In genomic region chr11:124644426-124645280, GRCh38 we compare ENCODE assay signal across 8 cellular contexts. TPM values are rescaled to one million over a fixed set of nuclear protein-coding genes. Genes with fewer than 3 reads are reported as not detected.
DNase-seq lines count a peak whose midpoint lies in the region; ATAC-seq, FAIRE-seq and TF ChIP-seq lines count a peak whose summit lies in the region.

No MANE protein-coding gene starts in this region.

- WGBS in A549 (ENCODE audit: missing lambda C conversion rate), result 29% methylated on average over 16 of the region's 16 CpGs
- 19 to 27% methylated on average over 16 of the region's 16 CpGs for WGBS in esophagus squamous epithelium, 2 donors

- DNase-seq in A549 (ENCODE audit: low read depth in 1 of 2, low spot score in 1 of 2), result peak; percentile 51 to 68
- peak; percentile 90 for DNase-seq in GF-D8 (lab: John Stamatoyannopoulos, UW)
- peak; percentile 26 for DNase-seq in NCI-H2171 (lab: John Stamatoyannopoulos, UW)
- DNase-seq in esophagus squamous epithelium (lab: John Stamatoyannopoulos, UW), result no peak
- DNase-seq in naive B cell, result peak; percentile 35
- DNase-seq in stimulated activated effector memory CD8-positive, alpha-beta T cell treated with anti-CD3 and anti-CD28 coated beads, Interleukin-12 subunit alpha, Interleukin-12 subunit beta, amount 100 ng/mL, for 72 hours (ENCODE audit: low spot score in 2 of 2), result no peak

- H3K4me3 ChIP-seq in A549, result no peak overlapping the region
- peak overlapping the region in 1 of 4 donors; percentile 40 for H3K4me3 ChIP-seq in esophagus squamous epithelium

- ATAC-seq in A549 (peak; percentile 95), HG02884 (IDR thresholded peaks at IDR 0.05; ENCODE audit: unreplicated experiment) (peak; percentile 69), naive B cell (ENCODE audit: low read depth in 2 of 2) (peak; percentile 43 to 48)
- ATAC-seq in stimulated activated effector memory CD8-positive, alpha-beta T cell treated with anti-CD3 and anti-CD28 coated beads, Interleukin-12 subunit alpha, Interleukin-12 subunit beta, amount 100 ng/mL, for 72 hours, result no peak

- no peaks in the 10 kb centered on the region for H3K27me3 Mint-ChIP-seq in naive B cell

- TF ChIP-seq POLR2A in A549 (IDR thresholded peaks at IDR 0.05; ENCODE audit: low read length) (no peak), esophagus squamous epithelium (IDR thresholded peaks at IDR 0.05) (no peak)

- peak overlapping the region in 3 of 6 donors; percentile 13 to 33 (median 18) for H3K27ac Mint-ChIP-seq in naive B cell
- no peak overlapping the region for H3K27ac Mint-ChIP-seq in stimulated activated effector memory CD8-positive, alpha-beta T cell treated with anti-CD3 and anti-CD28 coated beads, Interleukin-12 subunit alpha, Interleukin-12 subunit beta, amount 100 ng/mL, for 72 hours

- peaks cover 0 to 42% (median 0%) of the 10 kb centered on the region in 3 donors for H3K36me3 ChIP-seq in esophagus squamous epithelium

- no peaks in the 10 kb centered on the region for H3K4me1 ChIP-seq in A549
- H3K4me1 ChIP-seq in esophagus squamous epithelium, result peaks cover 0 to 8% (median 0%) of the 10 kb centered on the region in 3 donors

- H3K4me1 Mint-ChIP-seq in naive B cell, result peaks cover 13 to 19% (median 19%) of the 10 kb centered on the region in 3 donors
- H3K4me1 Mint-ChIP-seq in stimulated activated effector memory CD8-positive, alpha-beta T cell treated with anti-CD3 and anti-CD28 coated beads, Interleukin-12 subunit alpha, Interleukin-12 subunit beta, amount 100 ng/mL, for 72 hours, result no peaks in the 10 kb centered on the region

- H3K9me3 ChIP-seq in A549 (no peaks in the 10 kb centered on the region), esophagus squamous epithelium (no peaks in the 10 kb centered on the region)

- CTCF ChIA-PET in A549 (lab: Yijun Ruan, JAX), result interaction anchor here (0.6 to 4.9 kb wide), 31 partner anchors 8 to 254 kb away, joined by 3 to 32 read pairs (median 4); partner anchors contain the start of gene TBRG1

- intact Hi-C loops in esophagus squamous epithelium (cut with DNase I), result no loop called here

- FAIRE-seq in A549 (lab: Jason Lieb, UNC), result no peak

- peak overlapping the region in 1 of 8 donors; percentile 75 for H3K4me3 Mint-ChIP-seq in naive B cell
- no peak overlapping the region for H3K4me3 Mint-ChIP-seq in stimulated activated effector memory CD8-positive, alpha-beta T cell treated with anti-CD3 and anti-CD28 coated beads, Interleukin-12 subunit alpha, Interleukin-12 subunit beta, amount 100 ng/mL, for 72 hours

- peak; percentile 60 to 77 for TF ChIP-seq RAD21 in A549 (conservative IDR thresholded peaks at IDR 0.05 in 1 of 2, IDR thresholded peaks at IDR 0.05 in 1 of 2)

- TF ChIP-seq CTCF in A549 (IDR thresholded peaks at IDR 0.05) (peak; percentile 78), VCaP (conservative IDR thresholded peaks at IDR 0.05) (peak; percentile 96), esophagus squamous epithelium (IDR thresholded peaks at IDR 0.05) (peak in 5 of 6 experiments; percentile 76 to 82 (median 79))

- TF ChIP-seq EP300 in A549 (IDR thresholded peaks at IDR 0.05), result no peak

- H3K36me3 Mint-ChIP-seq in naive B cell, result no peaks in the 10 kb centered on the region
- H3K36me3 Mint-ChIP-seq in stimulated activated effector memory CD8-positive, alpha-beta T cell treated with anti-CD3 and anti-CD28 coated beads, Interleukin-12 subunit alpha, Interleukin-12 subunit beta, amount 100 ng/mL, for 72 hours, result no peaks in the 10 kb centered on the region

- H3K4me2 ChIP-seq in A549, result peak overlapping the region; percentile 71

- H3K27me3 ChIP-seq in esophagus squamous epithelium, result no peaks in the 10 kb centered on the region

- POLR2A ChIA-PET in A549 (lab: Yijun Ruan, JAX), result interaction anchor here (0.6 to 1.1 kb wide), 2 partner anchors 22 to 232 kb away, joined by 3 read pairs; partner anchors contain the start of gene TBRG1

- no peaks in the 10 kb centered on the region for H3K9me3 Mint-ChIP-seq in naive B cell
- H3K9me3 Mint-ChIP-seq in stimulated activated effector memory CD8-positive, alpha-beta T cell treated with anti-CD3 and anti-CD28 coated beads, Interleukin-12 subunit alpha, Interleukin-12 subunit beta, amount 100 ng/mL, for 72 hours, result no peaks in the 10 kb centered on the region

- H3K27ac ChIP-seq in A549, result peak overlapping the region; percentile 31 to 42; a peak in 1 of 6 replicates
- H3K27ac ChIP-seq in VCaP, result peak overlapping the region; percentile 63
- H3K27ac ChIP-seq in esophagus squamous epithelium, result no peak overlapping the region

TF ChIP-seq in A549, 52 proteins besides CTCF, POLR2A, EP300 and RAD21 (continues in another document):
- TF ChIP-seq HOXB5 (CRISPR knock-in tag; IDR thresholded peaks at IDR 0.05) (no peak), TFCP2L1 (CRISPR knock-in tag; IDR thresholded peaks at IDR 0.05) (no peak), BCL3 (IDR thresholded peaks at IDR 0.05) (no peak), PHF8 (IDR thresholded peaks at IDR 0.05; ENCODE audit: borderline replicate concordance, low read depth) (no peak), E2F6 (IDR thresholded peaks at IDR 0.05; ENCODE audit: borderline replicate concordance, low read depth) (no peak), JUN (IDR thresholded peaks at IDR 0.05) (no peak), MYC (IDR thresholded peaks at IDR 0.05; ENCODE audit: borderline replicate concordance, low read length) (no peak)
- TF ChIP-seq, protein P1, sequence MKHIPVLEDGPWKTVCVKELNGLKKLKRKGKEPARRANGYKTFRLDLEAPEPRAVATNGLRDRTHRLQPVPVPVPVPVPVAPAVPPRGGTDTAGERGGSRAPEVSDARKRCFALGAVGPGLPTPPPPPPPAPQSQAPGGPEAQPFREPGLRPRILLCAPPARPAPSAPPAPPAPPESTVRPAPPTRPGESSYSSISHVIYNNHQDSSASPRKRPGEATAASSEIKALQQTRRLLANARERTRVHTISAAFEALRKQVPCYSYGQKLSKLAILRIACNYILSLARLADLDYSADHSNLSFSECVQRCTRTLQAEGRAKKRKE (CRISPR knock-in tag; IDR thresholded peaks at IDR 0.05; ENCODE audit: low read depth), result no peak
- TF ChIP-seq, protein P2, sequence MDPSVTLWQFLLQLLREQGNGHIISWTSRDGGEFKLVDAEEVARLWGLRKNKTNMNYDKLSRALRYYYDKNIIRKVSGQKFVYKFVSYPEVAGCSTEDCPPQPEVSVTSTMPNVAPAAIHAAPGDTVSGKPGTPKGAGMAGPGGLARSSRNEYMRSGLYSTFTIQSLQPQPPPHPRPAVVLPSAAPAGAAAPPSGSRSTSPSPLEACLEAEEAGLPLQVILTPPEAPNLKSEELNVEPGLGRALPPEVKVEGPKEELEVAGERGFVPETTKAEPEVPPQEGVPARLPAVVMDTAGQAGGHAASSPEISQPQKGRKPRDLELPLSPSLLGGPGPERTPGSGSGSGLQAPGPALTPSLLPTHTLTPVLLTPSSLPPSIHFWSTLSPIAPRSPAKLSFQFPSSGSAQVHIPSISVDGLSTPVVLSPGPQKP (IDR thresholded peaks at IDR 0.05; ENCODE audit: low read depth, low read length), result no peak

RNA-seq across cellular contexts. Expression of gene TBRG1, which starts 22.0 kb away (rescaled TPM):
- 29.2 and 37.4 TPM in 2 replicates for polyA plus RNA-seq in A549 (2011; rRNA removed)
- polyA plus RNA-seq in A549 (2012; cell fraction: cytosol; rRNA removed), result 10.3 and 11.5 TPM in 2 replicates
- polyA plus RNA-seq in A549 (2012; cell fraction: nucleus; rRNA removed), result 19.1 and 19.6 TPM in 2 replicates
- 13.0 to 13.8 TPM (median 13.6 TPM) in 3 replicates for polyA plus RNA-seq in A549 (2017; fragmentation: RNase III; extraction: RNeasy Plus Mini Kit Qiagen cat#74134 plus additional on column Dnase treatment)
- polyA minus RNA-seq in A549 (2011; rRNA and poly(A)+ RNA removed), result 15.5 and 18.0 TPM in 2 replicates
- 10 to 100 TPM; 15.4 to 31.2 (median 19.8) TPM for total RNA-seq in esophagus squamous epithelium
- 10 to 100 TPM; 18.4 to 37.3 (median 26.6) TPM for polyA plus RNA-seq in naive B cell (ENCODE audit: low read depth in 6 of 6)

RNA-seq across cellular contexts. Expression of gene SIAE, which starts 28.9 kb away (rescaled TPM):
- polyA plus RNA-seq in A549 (2011; rRNA removed) (23.2 and 28.5 TPM in 2 replicates), A549 (2017; fragmentation: RNase III; extraction: RNeasy Plus Mini Kit Qiagen cat#74134 plus additional on column Dnase treatment) (10.3 to 12.6 TPM (median 10.4 TPM) in 3 replicates), naive B cell (ENCODE audit: low read depth in 6 of 6) (1 to 10 TPM; 2.4 to 3.9 (median 3.2) TPM)
- 5.4 and 6.4 TPM in 2 replicates for polyA plus RNA-seq in A549 (2012; cell fraction: cytosol; rRNA removed)
- 9.1 and 11.4 TPM in 2 replicates for polyA plus RNA-seq in A549 (2012; cell fraction: nucleus; rRNA removed)
- polyA minus RNA-seq in A549 (2011; rRNA and poly(A)+ RNA removed), result 10.3 and 13.7 TPM in 2 replicates
- total RNA-seq in esophagus squamous epithelium, result 10 to 100 TPM in 1 of 4 donors, 1 to 10 TPM in 3; 5.7 to 19.6 (median 8.0) TPM

RNA-seq across cellular contexts. Expression of gene SPA17, which starts 29.1 kb away (rescaled TPM):
- 15.8 and 23.8 TPM in 2 replicates for polyA plus RNA-seq in A549 (2011; rRNA removed)
- polyA plus RNA-seq in A549 (2012; cell fraction: cytosol; rRNA removed), result 6.2 and 8.1 TPM in 2 replicates
- polyA plus RNA-seq in A549 (2012; cell fraction: nucleus; rRNA removed), result 1.7 and 2.6 TPM in 2 replicates
- 27.1 to 36.6 TPM (median 27.3 TPM) in 3 replicates for polyA plus RNA-seq in A549 (2017; fragmentation: RNase III; extraction: RNeasy Plus Mini Kit Qiagen cat#74134 plus additional on column Dnase treatment)
- polyA minus RNA-seq in A549 (2011; rRNA and poly(A)+ RNA removed), result 6.6 and 8.6 TPM in 2 replicates
- 1 to 10 TPM; 2.3 to 8.5 (median 6.0) TPM for total RNA-seq in esophagus squamous epithelium
- 1 to 10 TPM in 5 of 6 donors, under 1 TPM in 1; 0.70 to 3.1 (median 1.7) TPM for polyA plus RNA-seq in naive B cell (ENCODE audit: low read depth in 6 of 6)

RNA-seq across cellular contexts. Expression of gene PANX3, which starts 33.4 kb away (rescaled TPM):
- polyA plus RNA-seq in A549 (2011; rRNA removed) (not detected in 2 replicates), A549 (2017; fragmentation: RNase III; extraction: RNeasy Plus Mini Kit Qiagen cat#74134 plus additional on column Dnase treatment) (not detected in 3 replicates), naive B cell (ENCODE audit: low read depth in 6 of 6) (not detected)
- not detected in 2 replicates for polyA plus RNA-seq in A549 (2012; cell fraction: cytosol; rRNA removed)
- not detected in 2 replicates for polyA plus RNA-seq in A549 (2012; cell fraction: nucleus; rRNA removed)
- not detected in 2 replicates for polyA minus RNA-seq in A549 (2011; rRNA and poly(A)+ RNA removed)
- total RNA-seq in esophagus squamous epithelium, result not detected

Comparison
In these comparisons a context has a peak if more than half of its experiments do, and no peak if none do; other contexts are left out.
1. DNase-seq: peak in A549 (2 of 2), GF-D8 (single experiment), NCI-H2171 (single experiment) and naive B cell (single experiment); none in esophagus squamous epithelium (single experiment) and stimulated activated effector memory CD8-positive, alpha-beta T cell treated with anti-CD3 and anti-CD28 coated beads, Interleukin-12 subunit alpha, Interleukin-12 subunit beta, amount 100 ng/mL, for 72 hours (0 of 2).
2. H3K27ac ChIP-seq: peak in A549 (2 of 2) and VCaP (single experiment); none in esophagus squamous epithelium (0 of 4).
3. Peak in every context shown above with its lines, with median percentiles within 50 percentile points of each other: CTCF ChIP-seq.